11 cellular contexts compared by ENCODE assay signal in genomic region chr7:45240926-45241325, GRCh38.
"Had no signal": no experiment of that assay in that cellular context is flagged by ENCODE, and none has a peak within 500 bp of the region (broad histone marks: within the 10 kb centered on the region; RNA-seq: fewer than 3 reads in every experiment).

No MANE protein-coding gene starts in this region.

- H3K4me1 ChIP-seq: pancreas, tibial artery had no signal

- DNase-seq: activated CD4-positive, alpha-beta T cell treated with anti-CD3 and anti-CD28 coated beads, Interleukin-2, amount 50 U/mL, for 4 hours; activated naive CD4-positive, alpha-beta T cell; activated T-cell treated with anti-CD3 and anti-CD28 coated beads, Interleukin-2, amount 50 U/mL, for 72 hours; nephron progenitor cell; pancreas; retina; SIG-M5; tibial artery had no signal

- H3K9me3 ChIP-seq: pancreas, tibial artery had no signal

- H3K4me3 ChIP-seq: pancreas, skin epidermis, tibial artery had no signal

- H3K27me3 ChIP-seq: pancreas had no signal

- H3K27ac ChIP-seq: foreskin keratinocyte, pancreas, tibial artery had no signal

- ATAC-seq: activated CD4-positive, CD25-positive, alpha-beta regulatory T cell treated with anti-CD3 and anti-CD28 coated beads, Interleukin-2, amount 50 U/mL, for 24 hours; activated T-cell treated with anti-CD3 and anti-CD28 coated beads, Interleukin-2, amount 50 U/mL, for 72 hours; pancreas had no signal

- H3K36me3 ChIP-seq: pancreas, tibial artery had no signal
